Comparison of ENCODE assay signal across 32 cellular contexts in the genomic region with DNA sequence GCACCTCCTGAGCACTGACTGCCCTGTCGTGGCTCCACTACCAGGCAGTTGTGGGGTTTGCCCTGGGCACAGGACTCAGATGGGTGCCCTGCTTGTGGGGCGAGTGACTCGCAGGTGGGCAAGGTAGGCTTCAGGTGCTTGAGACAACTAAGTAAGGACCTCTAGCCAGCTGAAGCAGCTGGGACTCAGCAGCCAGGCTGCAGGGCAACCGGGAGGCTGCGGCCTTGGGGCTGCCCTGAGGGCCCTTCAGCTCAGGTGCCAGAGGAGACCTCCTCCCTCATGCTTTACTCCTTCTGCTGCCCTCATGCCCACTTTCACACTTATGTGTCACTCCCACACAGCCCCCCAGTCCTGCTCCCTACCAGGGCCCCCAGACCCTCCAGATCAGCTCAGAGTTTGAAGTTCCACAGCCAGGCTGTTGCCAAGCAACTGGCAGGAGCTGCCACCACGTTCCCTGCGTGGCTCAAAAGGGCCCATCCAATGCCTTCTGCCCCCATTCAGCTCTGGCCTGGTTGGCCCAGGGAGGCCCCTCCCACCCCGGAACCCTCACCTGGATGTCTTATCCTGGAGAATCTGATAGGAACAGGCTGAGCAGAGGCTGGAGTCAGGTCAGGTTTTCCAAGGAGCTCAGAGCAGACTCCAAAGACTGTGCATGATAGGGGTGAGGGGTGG. TPM values are rescaled to one million over a fixed set of nuclear protein-coding genes. Genes with fewer than 3 reads are reported as not detected.
A peak's percentile ranks its signal among the peaks of the same experiment; 100 is the strongest.
DNase-seq lines count a peak whose midpoint lies in the region; TF ChIP-seq lines count a peak whose summit lies in the region.
"Had no signal": no experiment of that assay in that cellular context is flagged by ENCODE, and none has a peak within 500 bp of the region (broad histone marks: within the 10 kb centered on the region; RNA-seq: fewer than 3 reads in every experiment).

No MANE protein-coding gene starts in this region.

- no peak for TF ChIP-seq POLR2A in spleen (IDR thresholded peaks at IDR 0.05)

- POLR2A ChIA-PET in HEK293 (lab: Yijun Ruan, JAX), result interaction anchor here (0.6 to 1.9 kb wide), 5 partner anchors 10 to 81 kb away, joined by 3 to 31 read pairs (median 5); a partner anchor contains a TSS

- H3K4me1 ChIP-seq in HEK293 (ENCODE audit: control insufficient read depth, insufficient read depth, low read length), result no peaks in the 10 kb centered on the region
- peaks cover 2% of the 10 kb centered on the region for H3K4me1 ChIP-seq in iPS-15b (ENCODE audit: control insufficient read depth, insufficient read depth, low read length)
- H3K4me1 ChIP-seq in spleen, result peaks cover 0 to 64% (median 30%) of the 10 kb centered on the region in 6 donors

- no peaks in the 10 kb centered on the region for H3K9me3 ChIP-seq in HEK293 (ENCODE audit: control insufficient read depth, insufficient read depth, low read depth, low read length)
- no peaks in the 10 kb centered on the region for H3K9me3 ChIP-seq in iPS-15b (ENCODE audit: control insufficient read depth, insufficient read depth, low read length)
- no peaks in the 10 kb centered on the region for H3K9me3 ChIP-seq in spleen
- H3K9me3 ChIP-seq: lower lobe of right lung, testis, vagina had no signal

- H3K27ac ChIP-seq in HEK293 (ENCODE audit: extremely low read depth, low read depth, low read length) (no peak overlapping the region), spleen (peak overlapping the region; percentile 48 to 87 (median 78))
- H3K27ac ChIP-seq: lower lobe of right lung, testis, vagina had no signal

- TF ChIP-seq CTCF in HEK293 (tag by site-specific recombination; IDR thresholded peaks at IDR 0.05) (no peak), spleen (IDR thresholded peaks at IDR 0.05 in 8 of 11, conservative IDR thresholded peaks at IDR 0.05 in 3 of 11) (no peak)

- H3K36me3 ChIP-seq in HEK293 (ENCODE audit: control insufficient read depth in 2 of 2, insufficient read depth in 1 of 2, low read length in 2 of 2) (no peaks in the 10 kb centered on the region), iPS-15b (ENCODE audit: control insufficient read depth, insufficient read depth, low read length) (no peaks in the 10 kb centered on the region), spleen (no peaks in the 10 kb centered on the region)
- H3K36me3 ChIP-seq: lower lobe of right lung, vagina had no signal

- no peak overlapping the region for H3K4me3 ChIP-seq in HEK293 (ENCODE audit: low read depth, low read length)
- H3K4me3 ChIP-seq in iPS-15b (ENCODE audit: low read depth, low read length), result peak overlapping the region; percentile 26
- peak overlapping the region; percentile 9 to 67 (median 36) for H3K4me3 ChIP-seq in spleen
- H3K4me3 ChIP-seq: lower lobe of right lung, testis, vagina had no signal

- CTCF ChIA-PET in HEK293 (lab: Yijun Ruan, JAX), result interaction anchor here (0.6 to 19.6 kb wide), 26 partner anchors 8 to 496 kb away, joined by 3 to 506 read pairs (median 8); a partner anchor contains a TSS

- H3K4me3 Mint-ChIP-seq in activated T-cell treated with anti-CD3 and anti-CD28 coated beads, Interleukin-2, amount 50 U/mL, for 24 hours, result no peak overlapping the region
- H3K4me3 Mint-ChIP-seq: activated naive CD4-positive, alpha-beta T cell treated with anti-CD3 and anti-CD28 coated beads for 36 hours; nephron progenitor cell; T-helper 1 cell treated with Interleukin-12 subunit alpha and Interleukin-12 subunit beta and Interleukin-4 antibody, amounts not matched to agents 30 μg/mL and 1 μg/mL, for 36 hours had no signal

- DNase-seq in activated T-cell treated with anti-CD3 and anti-CD28 coated beads, Interleukin-2, amount 50 U/mL, for 24 hours, result peak; percentile 36
- no peak for DNase-seq in activated T-cell treated with anti-CD3 and anti-CD28 coated beads, Interleukin-2, amount 50 U/mL, for 48 hours
- no peak for DNase-seq in spleen
- no peak for DNase-seq in globus pallidus (ENCODE audit: low spot score)
- no peak for DNase-seq in anterior cingulate cortex (lab: John Stamatoyannopoulos, UW)
- no peak for DNase-seq in NCI-H2029 (lab: John Stamatoyannopoulos, UW)
- DNase-seq: activated CD4-positive, alpha-beta T cell treated with anti-CD3 and anti-CD28 coated beads for 4 hours; activated naive CD4-positive, alpha-beta T cell treated with anti-CD3 and anti-CD28 coated beads for 36 hours; activated T-cell treated with anti-CD3 and anti-CD28 coated beads, Interleukin-2, amount 50 U/mL, for 1 hour; AML-193; amygdala; effector CD8-positive, alpha-beta T cell; erythroblast; HCEC 1CT; KG1; kidney; lower lobe of right lung; MM.1S; NCI-H2081; NCI-H446; stimulated activated CD4-positive, alpha-beta T cell treated with anti-CD3 and anti-CD28 coated beads, Interleukin-4, amount 100 ng/mL, for 4 hours; testis had no signal

- peaks cover 25% of the 10 kb centered on the region for H3K4me1 Mint-ChIP-seq in activated T-cell treated with anti-CD3 and anti-CD28 coated beads, Interleukin-2, amount 50 U/mL, for 24 hours (ENCODE audit: low read depth)

- H3K9me3 Mint-ChIP-seq in activated T-cell treated with anti-CD3 and anti-CD28 coated beads, Interleukin-2, amount 50 U/mL, for 24 hours, result no peaks in the 10 kb centered on the region
- H3K9me3 Mint-ChIP-seq: activated naive CD4-positive, alpha-beta T cell treated with anti-CD3 and anti-CD28 coated beads for 36 hours; nephron progenitor cell; T-helper 1 cell treated with Interleukin-12 subunit alpha and Interleukin-12 subunit beta and Interleukin-4 antibody, amounts not matched to agents 30 μg/mL and 1 μg/mL, for 36 hours had no signal

- no peak overlapping the region for H3K27ac Mint-ChIP-seq in activated T-cell treated with anti-CD3 and anti-CD28 coated beads, Interleukin-2, amount 50 U/mL, for 24 hours
- H3K27ac Mint-ChIP-seq: activated naive CD4-positive, alpha-beta T cell treated with anti-CD3 and anti-CD28 coated beads for 36 hours; nephron progenitor cell; T-helper 1 cell treated with Interleukin-12 subunit alpha and Interleukin-12 subunit beta and Interleukin-4 antibody, amounts not matched to agents 30 μg/mL and 1 μg/mL, for 36 hours had no signal

- H3K27me3 Mint-ChIP-seq in activated T-cell treated with anti-CD3 and anti-CD28 coated beads, Interleukin-2, amount 50 U/mL, for 24 hours, result peaks cover 99% of the 10 kb centered on the region

- 25 to 31% (median 27%) methylated on average over 7 to 8 of the region's 8 CpGs for WGBS in spleen, 5 donors

- H3K27me3 ChIP-seq in iPS-15b (ENCODE audit: control insufficient read depth, insufficient read depth, low read length), result peaks cover 100% of the 10 kb centered on the region
- peaks cover 5 to 100% (median 88%) of the 10 kb centered on the region in 7 donors for H3K27me3 ChIP-seq in spleen (replicated peaks in 1 of 7)
- H3K27me3 ChIP-seq: testis had no signal

- H3K9ac ChIP-seq in iPS-15b (ENCODE audit: low read depth, low read length), result no peak overlapping the region

- intact Hi-C loops in spleen (cut with DNase I; ENCODE audit: low total_unique reads), result no loop called here

- H3K36me3 Mint-ChIP-seq in activated T-cell treated with anti-CD3 and anti-CD28 coated beads, Interleukin-2, amount 50 U/mL, for 24 hours (ENCODE audit: low read depth), result no peaks in the 10 kb centered on the region

TF ChIP-seq in HEK293, 187 proteins besides CTCF, POLR2A, EP300 and RAD21:
- 0 out of 2 replicates have a peak, but pooled peaks have one; percentile 29 for TF ChIP-seq ZNF600 (tag by site-specific recombination; IDR thresholded peaks at IDR 0.05)
- TF ChIP-seq, protein P1, sequence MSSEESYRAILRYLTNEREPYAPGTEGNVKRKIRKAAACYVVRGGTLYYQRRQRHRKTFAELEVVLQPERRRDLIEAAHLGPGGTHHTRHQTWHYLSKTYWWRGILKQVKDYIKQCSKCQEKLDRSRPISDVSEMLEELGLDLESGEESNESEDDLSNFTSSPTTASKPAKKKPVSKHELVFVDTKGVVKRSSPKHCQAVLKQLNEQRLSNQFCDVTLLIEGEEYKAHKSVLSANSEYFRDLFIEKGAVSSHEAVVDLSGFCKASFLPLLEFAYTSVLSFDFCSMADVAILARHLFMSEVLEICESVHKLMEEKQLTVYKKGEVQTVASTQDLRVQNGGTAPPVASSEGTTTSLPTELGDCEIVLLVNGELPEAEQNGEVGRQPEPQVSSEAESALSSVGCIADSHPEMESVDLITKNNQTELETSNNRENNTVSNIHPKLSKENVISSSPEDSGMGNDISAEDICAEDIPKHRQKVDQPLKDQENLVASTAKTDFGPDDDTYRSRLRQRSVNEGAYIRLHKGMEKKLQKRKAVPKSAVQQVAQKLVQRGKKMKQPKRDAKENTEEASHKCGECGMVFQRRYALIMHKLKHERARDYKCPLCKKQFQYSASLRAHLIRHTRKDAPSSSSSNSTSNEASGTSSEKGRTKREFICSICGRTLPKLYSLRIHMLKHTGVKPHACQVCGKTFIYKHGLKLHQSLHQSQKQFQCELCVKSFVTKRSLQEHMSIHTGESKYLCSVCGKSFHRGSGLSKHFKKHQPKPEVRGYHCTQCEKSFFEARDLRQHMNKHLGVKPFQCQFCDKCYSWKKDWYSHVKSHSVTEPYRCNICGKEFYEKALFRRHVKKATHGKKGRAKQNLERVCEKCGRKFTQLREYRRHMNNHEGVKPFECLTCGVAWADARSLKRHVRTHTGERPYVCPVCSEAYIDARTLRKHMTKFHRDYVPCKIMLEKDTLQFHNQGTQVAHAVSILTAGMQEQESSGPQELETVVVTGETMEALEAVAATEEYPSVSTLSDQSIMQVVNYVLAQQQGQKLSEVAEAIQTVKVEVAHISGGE (tag by site-specific recombination; conservative IDR thresholded peaks at IDR 0.05; ENCODE audit: low read depth), result no peak
- TF ChIP-seq, protein P2, sequence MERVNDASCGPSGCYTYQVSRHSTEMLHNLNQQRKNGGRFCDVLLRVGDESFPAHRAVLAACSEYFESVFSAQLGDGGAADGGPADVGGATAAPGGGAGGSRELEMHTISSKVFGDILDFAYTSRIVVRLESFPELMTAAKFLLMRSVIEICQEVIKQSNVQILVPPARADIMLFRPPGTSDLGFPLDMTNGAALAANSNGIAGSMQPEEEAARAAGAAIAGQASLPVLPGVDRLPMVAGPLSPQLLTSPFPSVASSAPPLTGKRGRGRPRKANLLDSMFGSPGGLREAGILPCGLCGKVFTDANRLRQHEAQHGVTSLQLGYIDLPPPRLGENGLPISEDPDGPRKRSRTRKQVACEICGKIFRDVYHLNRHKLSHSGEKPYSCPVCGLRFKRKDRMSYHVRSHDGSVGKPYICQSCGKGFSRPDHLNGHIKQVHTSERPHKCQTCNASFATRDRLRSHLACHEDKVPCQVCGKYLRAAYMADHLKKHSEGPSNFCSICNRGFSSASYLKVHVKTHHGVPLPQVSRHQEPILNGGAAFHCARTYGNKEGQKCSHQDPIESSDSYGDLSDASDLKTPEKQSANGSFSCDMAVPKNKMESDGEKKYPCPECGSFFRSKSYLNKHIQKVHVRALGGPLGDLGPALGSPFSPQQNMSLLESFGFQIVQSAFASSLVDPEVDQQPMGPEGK (tag by site-specific recombination; IDR thresholded peaks at IDR 0.05), result 0 out of 2 replicates have a peak, but pooled peaks have one; percentile 33
- TF ChIP-seq GLIS2 (tag by site-specific recombination; IDR thresholded peaks at IDR 0.05), result 0 out of 2 replicates have a peak, but pooled peaks have one; percentile 15

RNA-seq across cellular contexts. Expression of a gene that starts 10.0 kb away (rescaled TPM):
- 10 to 100 TPM; 21.0 to 91.5 (median 35.0) TPM for total RNA-seq in spleen
- polyA plus RNA-seq in spleen, result 10 to 100 TPM in 1 of 3 donors, 1 to 10 TPM in 2; 5.7 to 11.7 (median 7.5) TPM
- total RNA-seq: activated CD8-positive, alpha-beta memory T cell treated with anti-CD3 and anti-CD28 coated beads for 36 hours; activated naive CD4-positive, alpha-beta T cell treated with anti-CD3 and anti-CD28 coated beads for 36 hours; bronchial epithelial cell; kidney; lower lobe of right lung; mononuclear cell; posterior vena cava; sciatic nerve; vagina had no signal
